ENCODE assay signal across 15 cellular contexts in genomic region chr22:18954941-18955571, GRCh38. TPM values are rescaled to one million over a fixed set of nuclear protein-coding genes. Genes with fewer than 3 reads are reported as not detected.
A peak's percentile ranks its signal among the peaks of the same experiment; 100 is the strongest.
DNase-seq lines count a peak whose midpoint lies in the region; ATAC-seq and TF ChIP-seq lines count a peak whose summit lies in the region.
"Had no signal": no experiment of that assay in that cellular context is flagged by ENCODE, and none has a peak within 500 bp of the region (broad histone marks: within the 10 kb centered on the region; RNA-seq: fewer than 3 reads in every experiment).

No MANE protein-coding gene starts in this region.

- no peaks in the 10 kb centered on the region for H3K9me3 Mint-ChIP-seq in brain
- H3K9me3 Mint-ChIP-seq: activated CD4-positive, alpha-beta memory T cell treated with anti-CD3 and anti-CD28 coated beads for 36 hours; T-helper 2 cell treated with Interferon-gamma antibody and Interleukin-4, amounts not matched to agents 5 μg/mL and 100 μg/mL, for 36 hours had no signal

- no peaks in the 10 kb centered on the region for H3K27me3 ChIP-seq in right atrium auricular region
- no peaks in the 10 kb centered on the region for H3K27me3 ChIP-seq in lower lobe of right lung (ENCODE audit: low read depth)
- no peaks in the 10 kb centered on the region for H3K27me3 ChIP-seq in upper lobe of right lung
- H3K27me3 ChIP-seq: uterus had no signal

- H3K36me3 Mint-ChIP-seq in brain, result no peaks in the 10 kb centered on the region
- H3K36me3 Mint-ChIP-seq: activated CD4-positive, alpha-beta memory T cell treated with anti-CD3 and anti-CD28 coated beads for 36 hours; activated naive CD8-positive, alpha-beta T cell had no signal

- no peaks in the 10 kb centered on the region for H3K4me1 ChIP-seq in right atrium auricular region
- H3K4me1 ChIP-seq in lower lobe of right lung, result no peaks in the 10 kb centered on the region
- H3K4me1 ChIP-seq in upper lobe of right lung, result no peaks in the 10 kb centered on the region
- H3K4me1 ChIP-seq: esophagus muscularis mucosa, uterus had no signal

- H3K4me3 ChIP-seq in right atrium auricular region (no peak overlapping the region), lower lobe of right lung (no peak overlapping the region), upper lobe of right lung (no peak overlapping the region)
- H3K4me3 ChIP-seq: esophagus muscularis mucosa, uterus had no signal

- H3K9me3 ChIP-seq in right atrium auricular region (no peaks in the 10 kb centered on the region), lower lobe of right lung (no peaks in the 10 kb centered on the region), upper lobe of right lung (no peaks in the 10 kb centered on the region)
- H3K9me3 ChIP-seq: esophagus muscularis mucosa, SK-N-SH, uterus had no signal

- H3K27ac Mint-ChIP-seq in brain, result peak overlapping the region; percentile 41 to 89 (median 83)
- H3K27ac Mint-ChIP-seq: activated CD4-positive, alpha-beta memory T cell treated with anti-CD3 and anti-CD28 coated beads for 36 hours; activated naive CD8-positive, alpha-beta T cell; T-helper 2 cell treated with Interferon-gamma antibody and Interleukin-4, amounts not matched to agents 5 μg/mL and 100 μg/mL, for 36 hours had no signal

- peaks cover 4% of the 10 kb centered on the region for H3K27me3 Mint-ChIP-seq in brain

- DNase-seq in Right ventricle myocardium superior (peak; percentile 29), right atrium auricular region (ENCODE audit: low spot score) (no peak), lower lobe of right lung (peak; percentile 32), upper lobe of right lung (peak; percentile 57), RPMI8226 (no peak), UCSD-AML1 (lab: John Stamatoyannopoulos, UW; ENCODE audit: unreplicated experiment) (no peak)

- ATAC-seq in Right ventricle myocardium superior (ENCODE audit: poor library complexity), result no peak
- peak in 1 of 2 donors; percentile 4 for ATAC-seq in lower lobe of right lung
- no peak for ATAC-seq in upper lobe of right lung

- peaks cover 19% of the 10 kb centered on the region for H3K4me1 Mint-ChIP-seq in brain

- intact Hi-C loops in Right ventricle myocardium superior (cut with DNase I) (no loop called here), lower lobe of right lung (cut with DNase I) (no loop called here), upper lobe of right lung (cut with DNase I) (no loop called here)

- TF ChIP-seq CTCF in right atrium auricular region (IDR thresholded peaks at IDR 0.05) (no peak), brain (conservative IDR thresholded peaks at IDR 0.05) (no peak), lower lobe of right lung (IDR thresholded peaks at IDR 0.05) (no peak), upper lobe of right lung (IDR thresholded peaks at IDR 0.05) (no peak)

- H3K36me3 ChIP-seq in right atrium auricular region (no peaks in the 10 kb centered on the region), lower lobe of right lung (no peaks in the 10 kb centered on the region), upper lobe of right lung (no peaks in the 10 kb centered on the region)
- H3K36me3 ChIP-seq: esophagus muscularis mucosa, uterus, WERI-Rb-1 had no signal

- no peak overlapping the region for H3K27ac ChIP-seq in right atrium auricular region
- no peak overlapping the region for H3K27ac ChIP-seq in lower lobe of right lung
- H3K27ac ChIP-seq in upper lobe of right lung, result no peak overlapping the region
- H3K27ac ChIP-seq: esophagus muscularis mucosa, uterus, WERI-Rb-1 had no signal

- no peak overlapping the region for H3K4me3 Mint-ChIP-seq in brain
- H3K4me3 Mint-ChIP-seq: activated CD4-positive, alpha-beta memory T cell treated with anti-CD3 and anti-CD28 coated beads for 36 hours; activated naive CD8-positive, alpha-beta T cell; T-helper 2 cell treated with Interferon-gamma antibody and Interleukin-4, amounts not matched to agents 5 μg/mL and 100 μg/mL, for 36 hours had no signal

RNA-seq across cellular contexts. Expression of gene PRODH, which starts 19.0 kb away (rescaled TPM):
- total RNA-seq in Right ventricle myocardium superior (11.9 TPM), right atrium auricular region (1 to 10 TPM; 1.7 to 8.0 TPM), lower lobe of right lung (33.9 TPM), upper lobe of right lung (60.9 TPM)
- 2.2 TPM for polyA plus RNA-seq in brain (ENCODE audit: insufficient read depth, low read depth, low replicate concordance)
- total RNA-seq: lung microvascular endothelial cell had no signal

RNA-seq across cellular contexts. Expression of gene DGCR6, which starts 48.9 kb away (rescaled TPM):
- total RNA-seq in Right ventricle myocardium superior, result 13.8 TPM
- total RNA-seq in right atrium auricular region, result 10 to 100 TPM in 1 of 2 donors, 1 to 10 TPM in 1; 2.9 to 17.5 TPM
- polyA plus RNA-seq in brain (ENCODE audit: insufficient read depth, low read depth, low replicate concordance), result 7.1 TPM
- total RNA-seq in lower lobe of right lung, result 4.5 TPM
- total RNA-seq in upper lobe of right lung, result 3.1 TPM

Comparison
In these comparisons a context has a peak if more than half of its experiments do, and no peak if none do; other contexts are left out.
1. DNase-seq: peak in Right ventricle myocardium superior (single experiment), lower lobe of right lung (single experiment) and upper lobe of right lung (single experiment); none in right atrium auricular region (single experiment), RPMI8226 (single experiment) and UCSD-AML1 (single experiment).